Comparison of ENCODE assay signal across 1 cellular context in genomic region chr5:120457839-120458507, GRCh38.
TF ChIP-seq lines count a peak whose summit lies in the region.

No MANE protein-coding gene starts in this region.

TF ChIP-seq in HepG2, 621 proteins besides CTCF, POLR2A, EP300 and RAD21 (continued from another document and continues in another):
- TF ChIP-seq ZNF362 (CRISPR knock-in tag; IDR thresholded peaks at IDR 0.05; ENCODE audit: borderline replicate concordance) (no peak), ZNF484 (CRISPR knock-in tag; IDR thresholded peaks at IDR 0.05; ENCODE audit: borderline replicate concordance, low read depth) (no peak), ZBTB4 (CRISPR knock-in tag; IDR thresholded peaks at IDR 0.05; ENCODE audit: borderline replicate concordance) (no peak), NKX3-1 (CRISPR knock-in tag; IDR thresholded peaks at IDR 0.05) (no peak), MAZ (IDR thresholded peaks at IDR 0.05; ENCODE audit: borderline replicate concordance, low read depth, low read length) (no peak), MAZ (CRISPR knock-in tag; IDR thresholded peaks at IDR 0.05; ENCODE audit: low read depth) (no peak), ZMAT3 (CRISPR knock-in tag; conservative IDR thresholded peaks at IDR 0.05) (no peak), NCOA5 (CRISPR knock-in tag; IDR thresholded peaks at IDR 0.05) (no peak), STAT5B (CRISPR knock-in tag; IDR thresholded peaks at IDR 0.05) (no peak), PCBP2 (optimal IDR thresholded peaks at IDR 0.05; ENCODE audit: low read depth, low read length, poor library complexity, severe bottlenecking) (no peak), ZNF557 (CRISPR knock-in tag; IDR thresholded peaks at IDR 0.05) (no peak), HOXA3 (CRISPR knock-in tag; IDR thresholded peaks at IDR 0.05) (no peak), NFYC (CRISPR knock-in tag; IDR thresholded peaks at IDR 0.05) (no peak), HNF1B (CRISPR knock-in tag; IDR thresholded peaks at IDR 0.05) (no peak), ZNF558 (CRISPR knock-in tag; IDR thresholded peaks at IDR 0.05; ENCODE audit: borderline replicate concordance) (no peak), KDM2A (CRISPR knock-in tag; IDR thresholded peaks at IDR 0.05; ENCODE audit: borderline replicate concordance, low read depth) (peak; percentile 79), REL (CRISPR knock-in tag; conservative IDR thresholded peaks at IDR 0.05) (no peak), PRMT3 (CRISPR knock-in tag; IDR thresholded peaks at IDR 0.05; ENCODE audit: borderline replicate concordance, low read depth) (no peak), RFX1 (IDR thresholded peaks at IDR 0.05) (no peak), ZNF792 (CRISPR knock-in tag; IDR thresholded peaks at IDR 0.05) (no peak), ZNF160 (CRISPR knock-in tag; IDR thresholded peaks at IDR 0.05) (no peak), HNRNPH1 (optimal IDR thresholded peaks at IDR 0.05; ENCODE audit: low read depth, low read length) (no peak), SIN3B (IDR thresholded peaks at IDR 0.05; ENCODE audit: low read length) (no peak), PRDM15 (CRISPR knock-in tag; IDR thresholded peaks at IDR 0.05) (no peak), SP4 (CRISPR knock-in tag; IDR thresholded peaks at IDR 0.05) (no peak), MXD3 (CRISPR knock-in tag; IDR thresholded peaks at IDR 0.05) (0 out of 2 replicates have a peak, but pooled peaks have one; percentile 34), ZMYM4 (CRISPR knock-in tag; IDR thresholded peaks at IDR 0.05) (peak; percentile 51; the same call in 1 of the 2 replicates), ZNF331 (CRISPR knock-in tag; IDR thresholded peaks at IDR 0.05) (no peak), PHF20 (CRISPR knock-in tag; IDR thresholded peaks at IDR 0.05) (no peak), ZNF747 (CRISPR knock-in tag; IDR thresholded peaks at IDR 0.05; ENCODE audit: borderline replicate concordance) (no peak), CREB1 (IDR thresholded peaks at IDR 0.05) (peak; percentile 69), CREB1 (CRISPR knock-in tag; IDR thresholded peaks at IDR 0.05) (no peak), ZNF138 (CRISPR knock-in tag; IDR thresholded peaks at IDR 0.05; ENCODE audit: low read depth) (no peak), ELF4 (CRISPR knock-in tag; IDR thresholded peaks at IDR 0.05; ENCODE audit: borderline replicate concordance) (no peak), IKZF4 (CRISPR knock-in tag; IDR thresholded peaks at IDR 0.05; ENCODE audit: borderline replicate concordance, low read depth, not compliant biosample characterization) (no peak), EZH2 (conservative IDR thresholded peaks at IDR 0.05; ENCODE audit: low read depth, low read length) (no peak), SMARCE1 (IDR thresholded peaks at IDR 0.05; ENCODE audit: borderline replicate concordance) (no peak), KDM1A (CRISPR knock-in tag; IDR thresholded peaks at IDR 0.05) (no peak), ZNF563 (CRISPR knock-in tag; IDR thresholded peaks at IDR 0.05) (no peak)
- TF ChIP-seq, protein P1, sequence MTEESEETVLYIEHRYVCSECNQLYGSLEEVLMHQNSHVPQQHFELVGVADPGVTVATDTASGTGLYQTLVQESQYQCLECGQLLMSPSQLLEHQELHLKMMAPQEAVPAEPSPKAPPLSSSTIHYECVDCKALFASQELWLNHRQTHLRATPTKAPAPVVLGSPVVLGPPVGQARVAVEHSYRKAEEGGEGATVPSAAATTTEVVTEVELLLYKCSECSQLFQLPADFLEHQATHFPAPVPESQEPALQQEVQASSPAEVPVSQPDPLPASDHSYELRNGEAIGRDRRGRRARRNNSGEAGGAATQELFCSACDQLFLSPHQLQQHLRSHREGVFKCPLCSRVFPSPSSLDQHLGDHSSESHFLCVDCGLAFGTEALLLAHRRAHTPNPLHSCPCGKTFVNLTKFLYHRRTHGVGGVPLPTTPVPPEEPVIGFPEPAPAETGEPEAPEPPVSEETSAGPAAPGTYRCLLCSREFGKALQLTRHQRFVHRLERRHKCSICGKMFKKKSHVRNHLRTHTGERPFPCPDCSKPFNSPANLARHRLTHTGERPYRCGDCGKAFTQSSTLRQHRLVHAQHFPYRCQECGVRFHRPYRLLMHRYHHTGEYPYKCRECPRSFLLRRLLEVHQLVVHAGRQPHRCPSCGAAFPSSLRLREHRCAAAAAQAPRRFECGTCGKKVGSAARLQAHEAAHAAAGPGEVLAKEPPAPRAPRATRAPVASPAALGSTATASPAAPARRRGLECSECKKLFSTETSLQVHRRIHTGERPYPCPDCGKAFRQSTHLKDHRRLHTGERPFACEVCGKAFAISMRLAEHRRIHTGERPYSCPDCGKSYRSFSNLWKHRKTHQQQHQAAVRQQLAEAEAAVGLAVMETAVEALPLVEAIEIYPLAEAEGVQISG (CRISPR knock-in tag; IDR thresholded peaks at IDR 0.05): no peak
- TF ChIP-seq, protein P2, sequence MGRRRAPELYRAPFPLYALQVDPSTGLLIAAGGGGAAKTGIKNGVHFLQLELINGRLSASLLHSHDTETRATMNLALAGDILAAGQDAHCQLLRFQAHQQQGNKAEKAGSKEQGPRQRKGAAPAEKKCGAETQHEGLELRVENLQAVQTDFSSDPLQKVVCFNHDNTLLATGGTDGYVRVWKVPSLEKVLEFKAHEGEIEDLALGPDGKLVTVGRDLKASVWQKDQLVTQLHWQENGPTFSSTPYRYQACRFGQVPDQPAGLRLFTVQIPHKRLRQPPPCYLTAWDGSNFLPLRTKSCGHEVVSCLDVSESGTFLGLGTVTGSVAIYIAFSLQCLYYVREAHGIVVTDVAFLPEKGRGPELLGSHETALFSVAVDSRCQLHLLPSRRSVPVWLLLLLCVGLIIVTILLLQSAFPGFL (CRISPR knock-in tag; IDR thresholded peaks at IDR 0.05): no peak
- TF ChIP-seq, protein P3, sequence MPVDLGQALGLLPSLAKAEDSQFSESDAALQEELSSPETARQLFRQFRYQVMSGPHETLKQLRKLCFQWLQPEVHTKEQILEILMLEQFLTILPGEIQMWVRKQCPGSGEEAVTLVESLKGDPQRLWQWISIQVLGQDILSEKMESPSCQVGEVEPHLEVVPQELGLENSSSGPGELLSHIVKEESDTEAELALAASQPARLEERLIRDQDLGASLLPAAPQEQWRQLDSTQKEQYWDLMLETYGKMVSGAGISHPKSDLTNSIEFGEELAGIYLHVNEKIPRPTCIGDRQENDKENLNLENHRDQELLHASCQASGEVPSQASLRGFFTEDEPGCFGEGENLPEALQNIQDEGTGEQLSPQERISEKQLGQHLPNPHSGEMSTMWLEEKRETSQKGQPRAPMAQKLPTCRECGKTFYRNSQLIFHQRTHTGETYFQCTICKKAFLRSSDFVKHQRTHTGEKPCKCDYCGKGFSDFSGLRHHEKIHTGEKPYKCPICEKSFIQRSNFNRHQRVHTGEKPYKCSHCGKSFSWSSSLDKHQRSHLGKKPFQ (CRISPR knock-in tag; IDR thresholded peaks at IDR 0.05; ENCODE audit: insufficient replicate concordance): no peak
- TF ChIP-seq, protein P4, sequence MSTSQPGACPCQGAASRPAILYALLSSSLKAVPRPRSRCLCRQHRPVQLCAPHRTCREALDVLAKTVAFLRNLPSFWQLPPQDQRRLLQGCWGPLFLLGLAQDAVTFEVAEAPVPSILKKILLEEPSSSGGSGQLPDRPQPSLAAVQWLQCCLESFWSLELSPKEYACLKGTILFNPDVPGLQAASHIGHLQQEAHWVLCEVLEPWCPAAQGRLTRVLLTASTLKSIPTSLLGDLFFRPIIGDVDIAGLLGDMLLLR (CRISPR knock-in tag; IDR thresholded peaks at IDR 0.05): no peak
